In genomic region chrX:6026484-6026883, GRCh38 we compare ENCODE assay signal across 27 cellular contexts.
DNase-seq lines count a peak whose midpoint lies in the region; ATAC-seq, FAIRE-seq and TF ChIP-seq lines count a peak whose summit lies in the region.
"Had no signal": no experiment of that assay in that cellular context is flagged by ENCODE, and none has a peak within 500 bp of the region (broad histone marks: within the 10 kb centered on the region; RNA-seq: fewer than 3 reads in every experiment).

No MANE protein-coding gene starts in this region.

- peak; percentile 37 for FAIRE-seq in astrocyte (lab: Jason Lieb, UNC)
- FAIRE-seq: A204.1, GM19239 had no signal

- intact Hi-C loops in upper lobe of right lung (cut with DNase I) (no loop called here), A673 (cut with micrococcal nuclease; ENCODE audit: unreplicated experiment) (loop anchor here (10.0 kb wide), 1 partner anchor 1898 kb away; the partner anchor contains the start of gene PNPLA4)

- no peak for ATAC-seq in upper lobe of right lung

- H3K27ac ChIP-seq in astrocyte (ENCODE audit: low read depth, low read length) (no peak overlapping the region), osteoblast (ENCODE audit: low read depth, low read length) (no peak overlapping the region), upper lobe of right lung (no peak overlapping the region), A673 (ENCODE audit: low read depth, low read length, poor library complexity, severe bottlenecking) (no peak overlapping the region)
- H3K27ac ChIP-seq: BLaER1, SK-N-MC had no signal

- POLR2A ChIA-PET in A673 (lab: Charles Lee; ENCODE audit: low non-redundant PET): no interaction called here

- H3K79me2 ChIP-seq in astrocyte (ENCODE audit: insufficient read depth, low read length): no peaks in the 10 kb centered on the region
- no peaks in the 10 kb centered on the region for H3K79me2 ChIP-seq in osteoblast (ENCODE audit: insufficient read depth, low read length)

- peaks cover 4% of the 10 kb centered on the region for H3K4me1 ChIP-seq in astrocyte (ENCODE audit: insufficient read depth, low read length)
- H3K4me1 ChIP-seq in osteoblast (ENCODE audit: insufficient read depth, low read length): no peaks in the 10 kb centered on the region
- H3K4me1 ChIP-seq in upper lobe of right lung: no peaks in the 10 kb centered on the region
- peaks cover 31% of the 10 kb centered on the region for H3K4me1 ChIP-seq in A673 (ENCODE audit: insufficient read depth, low read length, poor library complexity, severe bottlenecking)
- H3K4me1 ChIP-seq: BLaER1 had no signal

- CTCF ChIA-PET in A673 (lab: Charles Lee): no interaction called here

- no peaks in the 10 kb centered on the region for H3K27me3 Mint-ChIP-seq in astrocyte (ENCODE audit: low read depth, unreplicated experiment)
- H3K27me3 Mint-ChIP-seq: CD4-positive, alpha-beta memory T cell had no signal

- no peaks in the 10 kb centered on the region for H3K9me3 Mint-ChIP-seq in astrocyte (ENCODE audit: unreplicated experiment)
- H3K9me3 Mint-ChIP-seq: IgD-negative memory B cell had no signal

- H3K4me2 ChIP-seq in astrocyte (ENCODE audit: low read length) (peak overlapping the region; percentile 29), osteoblast (ENCODE audit: insufficient read depth, low read length) (no peak overlapping the region)
- H3K4me2 ChIP-seq: BLaER1 had no signal

- no peak overlapping the region for H3K9ac ChIP-seq in astrocyte (ENCODE audit: low read length)
- H3K9ac ChIP-seq: BLaER1 had no signal

- H4K20me1 ChIP-seq in astrocyte (ENCODE audit: insufficient read depth, low read length) (no peaks in the 10 kb centered on the region), osteoblast (ENCODE audit: insufficient read depth, low read length) (no peaks in the 10 kb centered on the region)
- H4K20me1 ChIP-seq: BLaER1 had no signal

- H3K4me1 Mint-ChIP-seq in astrocyte (ENCODE audit: low read depth, unreplicated experiment): peaks cover 20% of the 10 kb centered on the region
- H3K4me1 Mint-ChIP-seq: IgD-negative memory B cell had no signal

- H3K9me3 ChIP-seq in astrocyte (ENCODE audit: insufficient read depth, low read depth, low read length) (no peaks in the 10 kb centered on the region), osteoblast (ENCODE audit: low read depth, low read length) (no peaks in the 10 kb centered on the region), upper lobe of right lung (no peaks in the 10 kb centered on the region), A673 (ENCODE audit: low read depth, low read length, poor library complexity, severe bottlenecking) (no peaks in the 10 kb centered on the region)
- H3K9me3 ChIP-seq: BLaER1, MG63 had no signal

- no TSS peak for BruUV-seq in A673 (replicated peaks; lab: Mats Ljungman, UMichigan)

- H2AFZ ChIP-seq in astrocyte (ENCODE audit: low read depth, low read length): no peak overlapping the region
- H2AFZ ChIP-seq in osteoblast (ENCODE audit: low read length): no peak overlapping the region

- H3K36me3 Mint-ChIP-seq in astrocyte (ENCODE audit: low read depth, unreplicated experiment): no peaks in the 10 kb centered on the region
- H3K36me3 Mint-ChIP-seq: CD4-positive, alpha-beta memory T cell; IgD-negative memory B cell had no signal

- H3K4me3 Mint-ChIP-seq in astrocyte (ENCODE audit: unreplicated experiment): no peak overlapping the region
- H3K4me3 Mint-ChIP-seq: CD4-positive, alpha-beta memory T cell; HFFc6; IgD-negative memory B cell had no signal

- no peak overlapping the region for H3K27ac Mint-ChIP-seq in astrocyte (ENCODE audit: unreplicated experiment)
- H3K27ac Mint-ChIP-seq: CD4-positive, alpha-beta memory T cell; HFFc6; IgD-negative memory B cell had no signal

- TF ChIP-seq CTCF in astrocyte (IDR thresholded peaks at IDR 0.05; ENCODE audit: insufficient read depth, low read depth, low read length) (no peak), osteoblast (IDR thresholded peaks at IDR 0.05; ENCODE audit: extremely low read depth, low read depth, low read length) (no peak), upper lobe of right lung (IDR thresholded peaks at IDR 0.05) (no peak), A673 (conservative IDR thresholded peaks at IDR 0.05; ENCODE audit: low read depth, low read length) (no peak)

- DNase-seq in H7 (peak; percentile 11), astrocyte (ENCODE audit: low read depth) (no peak), iPS-NIHi11 (ENCODE audit: low spot score) (peak; percentile 4), osteoblast (ENCODE audit: insufficient read length, low spot score, missing footprints) (peak; percentile 10), retina (no peak), upper lobe of right lung (no peak), A673 (ENCODE audit: low spot score) (no peak), OCI-M1 (lab: John Stamatoyannopoulos, UW) (no peak)
- DNase-seq: CD4-positive, alpha-beta memory T cell; DMS153; GF-D8; GOT3; HFFc6; Karpas-422; MG63; NCI-H1092; NCI-H146; NCI-H2029 treated with DMSO at 0.1 percent for 48 hours; NCI-H2171; NCI-H69; NK-92 treated with Interleukin-12 subunit alpha and Interleukin-12 subunit beta, amount 100 ng/mL, for 24 hours; Right ventricle myocardium superior had no signal

- H3K27me3 ChIP-seq in H7 (ENCODE audit: control insufficient read depth, insufficient read depth, low read length) (no peaks in the 10 kb centered on the region), astrocyte (ENCODE audit: insufficient read depth, low read length) (no peaks in the 10 kb centered on the region), osteoblast (ENCODE audit: insufficient read depth, low read length) (no peaks in the 10 kb centered on the region), upper lobe of right lung (no peaks in the 10 kb centered on the region), A673 (replicated peaks; ENCODE audit: insufficient read depth, low read depth, low read length, poor library complexity) (no peaks in the 10 kb centered on the region)
- H3K27me3 ChIP-seq: BLaER1, MG63 had no signal

- H3K36me3 ChIP-seq in H7 (replicated peaks; ENCODE audit: control insufficient read depth, insufficient read depth, low read length): no peaks in the 10 kb centered on the region
- no peaks in the 10 kb centered on the region for H3K36me3 ChIP-seq in astrocyte (ENCODE audit: insufficient read depth, low read length)
- H3K36me3 ChIP-seq in osteoblast (ENCODE audit: insufficient read depth, low read length): no peaks in the 10 kb centered on the region
- no peaks in the 10 kb centered on the region for H3K36me3 ChIP-seq in upper lobe of right lung
- H3K36me3 ChIP-seq in A673 (ENCODE audit: insufficient read depth, low read length, poor library complexity, severe bottlenecking): no peaks in the 10 kb centered on the region
- H3K36me3 ChIP-seq: BLaER1, MG63 had no signal

- no peak overlapping the region for H3K4me3 ChIP-seq in H7 (ENCODE audit: insufficient read depth, low read depth, low read length)
- no peak overlapping the region for H3K4me3 ChIP-seq in astrocyte (ENCODE audit: insufficient read depth, low read depth, low read length)
- no peak overlapping the region for H3K4me3 ChIP-seq in osteoblast (ENCODE audit: insufficient read depth, low read length)
- no peak overlapping the region for H3K4me3 ChIP-seq in upper lobe of right lung
- no peak overlapping the region for H3K4me3 ChIP-seq in A673 (ENCODE audit: low read depth, low read length, poor library complexity, severe bottlenecking)
- H3K4me3 ChIP-seq: BLaER1, MG63, SK-N-MC had no signal

Comparison
In these comparisons a context has a peak if more than half of its experiments do, and no peak if none do; other contexts are left out.
1. DNase-seq: peak in H7 (single experiment), iPS-NIHi11 (single experiment) and osteoblast (single experiment); none in astrocyte (single experiment), retina (single experiment), upper lobe of right lung (single experiment), A673 (single experiment) and OCI-M1 (single experiment).